ENCODE assay signal across 1 cellular context in the genomic region with DNA sequence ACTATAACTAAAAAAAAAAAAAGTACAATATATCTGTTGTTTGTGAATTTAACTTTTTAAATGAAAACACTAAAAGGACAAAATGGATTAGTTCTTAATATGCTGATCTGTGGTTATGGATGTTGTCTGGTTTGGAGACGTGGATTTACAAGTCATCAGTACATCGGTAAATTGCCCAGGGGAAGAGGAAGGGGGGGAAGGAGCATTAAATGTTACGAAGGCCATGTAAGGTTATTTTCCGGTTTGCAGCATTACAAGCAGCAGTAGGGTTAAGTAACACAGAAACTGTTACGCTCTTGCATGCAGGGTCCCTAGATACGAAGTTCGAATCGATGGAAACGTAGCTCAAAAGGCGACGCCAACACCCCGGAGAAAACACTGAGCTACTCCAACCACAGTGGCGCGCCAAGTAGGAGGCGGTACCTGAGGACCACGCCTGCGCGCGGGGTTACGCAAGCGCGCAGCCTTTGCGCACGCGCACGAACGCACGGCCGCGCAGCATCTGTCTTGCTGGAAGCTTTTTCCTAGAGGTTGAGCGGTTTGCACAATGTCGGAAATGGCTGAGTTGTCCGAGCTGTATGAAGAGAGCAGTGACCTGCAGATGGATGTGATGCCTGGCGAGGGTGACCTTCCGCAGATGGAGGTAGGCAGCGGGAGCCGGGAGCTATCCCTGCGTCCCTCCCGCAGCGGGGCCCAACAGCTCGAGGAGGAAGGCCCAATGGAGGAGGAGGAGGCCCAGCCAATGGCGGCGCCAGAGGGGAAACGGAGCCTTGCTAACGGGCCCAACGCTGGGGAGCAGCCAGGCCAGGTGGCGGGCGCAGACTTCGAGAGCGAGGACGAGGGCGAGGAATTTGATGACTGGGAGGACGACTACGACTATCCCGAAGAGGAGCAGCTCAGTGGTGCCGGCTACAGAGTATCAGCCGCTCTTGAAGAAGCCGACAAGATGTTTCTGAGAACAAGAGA.
TF ChIP-seq lines count a peak whose summit lies in the region.

A gene with protein sequence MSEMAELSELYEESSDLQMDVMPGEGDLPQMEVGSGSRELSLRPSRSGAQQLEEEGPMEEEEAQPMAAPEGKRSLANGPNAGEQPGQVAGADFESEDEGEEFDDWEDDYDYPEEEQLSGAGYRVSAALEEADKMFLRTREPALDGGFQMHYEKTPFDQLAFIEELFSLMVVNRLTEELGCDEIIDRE (plus strand): TSS at position 505 of the 966 bp plus-strand sequence. CDS start 43 bp downstream, at position 548.

TF ChIP-seq in GM12878, 131 proteins besides CTCF, POLR2A, EP300 and RAD21 (continued from another document):
- no peak for TF ChIP-seq FOS (IDR thresholded peaks at IDR 0.05; ENCODE audit: borderline replicate concordance, extremely low read depth, insufficient read length)
- TF ChIP-seq, protein P1, sequence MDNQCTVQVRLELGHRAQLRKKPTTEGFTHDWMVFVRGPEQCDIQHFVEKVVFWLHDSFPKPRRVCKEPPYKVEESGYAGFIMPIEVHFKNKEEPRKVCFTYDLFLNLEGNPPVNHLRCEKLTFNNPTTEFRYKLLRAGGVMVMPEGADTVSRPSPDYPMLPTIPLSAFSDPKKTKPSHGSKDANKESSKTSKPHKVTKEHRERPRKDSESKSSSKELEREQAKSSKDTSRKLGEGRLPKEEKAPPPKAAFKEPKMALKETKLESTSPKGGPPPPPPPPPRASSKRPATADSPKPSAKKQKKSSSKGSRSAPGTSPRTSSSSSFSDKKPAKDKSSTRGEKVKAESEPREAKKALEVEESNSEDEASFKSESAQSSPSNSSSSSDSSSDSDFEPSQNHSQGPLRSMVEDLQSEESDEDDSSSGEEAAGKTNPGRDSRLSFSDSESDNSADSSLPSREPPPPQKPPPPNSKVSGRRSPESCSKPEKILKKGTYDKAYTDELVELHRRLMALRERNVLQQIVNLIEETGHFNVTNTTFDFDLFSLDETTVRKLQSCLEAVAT (IDR thresholded peaks at IDR 0.05) = peak; percentile 25; the same call in 1 of the 2 replicates
- TF ChIP-seq CHD4 (IDR thresholded peaks at IDR 0.05) = no peak
- no peak for TF ChIP-seq MEF2A (IDR thresholded peaks at IDR 0.05; ENCODE audit: insufficient read depth, low read depth, low read length)
- peak; percentile 75; the same call in 1 of the 2 replicates for TF ChIP-seq CREM (IDR thresholded peaks at IDR 0.05; ENCODE audit: low read depth)
- TF ChIP-seq WRNIP1 (IDR thresholded peaks at IDR 0.05; ENCODE audit: borderline replicate concordance, low read depth, low read length) = peak; percentile 62; the same call in 1 of the 2 replicates
- peak; percentile 70 for TF ChIP-seq BACH1 (IDR thresholded peaks at IDR 0.05; ENCODE audit: borderline replicate concordance)
- TF ChIP-seq, protein P2, sequence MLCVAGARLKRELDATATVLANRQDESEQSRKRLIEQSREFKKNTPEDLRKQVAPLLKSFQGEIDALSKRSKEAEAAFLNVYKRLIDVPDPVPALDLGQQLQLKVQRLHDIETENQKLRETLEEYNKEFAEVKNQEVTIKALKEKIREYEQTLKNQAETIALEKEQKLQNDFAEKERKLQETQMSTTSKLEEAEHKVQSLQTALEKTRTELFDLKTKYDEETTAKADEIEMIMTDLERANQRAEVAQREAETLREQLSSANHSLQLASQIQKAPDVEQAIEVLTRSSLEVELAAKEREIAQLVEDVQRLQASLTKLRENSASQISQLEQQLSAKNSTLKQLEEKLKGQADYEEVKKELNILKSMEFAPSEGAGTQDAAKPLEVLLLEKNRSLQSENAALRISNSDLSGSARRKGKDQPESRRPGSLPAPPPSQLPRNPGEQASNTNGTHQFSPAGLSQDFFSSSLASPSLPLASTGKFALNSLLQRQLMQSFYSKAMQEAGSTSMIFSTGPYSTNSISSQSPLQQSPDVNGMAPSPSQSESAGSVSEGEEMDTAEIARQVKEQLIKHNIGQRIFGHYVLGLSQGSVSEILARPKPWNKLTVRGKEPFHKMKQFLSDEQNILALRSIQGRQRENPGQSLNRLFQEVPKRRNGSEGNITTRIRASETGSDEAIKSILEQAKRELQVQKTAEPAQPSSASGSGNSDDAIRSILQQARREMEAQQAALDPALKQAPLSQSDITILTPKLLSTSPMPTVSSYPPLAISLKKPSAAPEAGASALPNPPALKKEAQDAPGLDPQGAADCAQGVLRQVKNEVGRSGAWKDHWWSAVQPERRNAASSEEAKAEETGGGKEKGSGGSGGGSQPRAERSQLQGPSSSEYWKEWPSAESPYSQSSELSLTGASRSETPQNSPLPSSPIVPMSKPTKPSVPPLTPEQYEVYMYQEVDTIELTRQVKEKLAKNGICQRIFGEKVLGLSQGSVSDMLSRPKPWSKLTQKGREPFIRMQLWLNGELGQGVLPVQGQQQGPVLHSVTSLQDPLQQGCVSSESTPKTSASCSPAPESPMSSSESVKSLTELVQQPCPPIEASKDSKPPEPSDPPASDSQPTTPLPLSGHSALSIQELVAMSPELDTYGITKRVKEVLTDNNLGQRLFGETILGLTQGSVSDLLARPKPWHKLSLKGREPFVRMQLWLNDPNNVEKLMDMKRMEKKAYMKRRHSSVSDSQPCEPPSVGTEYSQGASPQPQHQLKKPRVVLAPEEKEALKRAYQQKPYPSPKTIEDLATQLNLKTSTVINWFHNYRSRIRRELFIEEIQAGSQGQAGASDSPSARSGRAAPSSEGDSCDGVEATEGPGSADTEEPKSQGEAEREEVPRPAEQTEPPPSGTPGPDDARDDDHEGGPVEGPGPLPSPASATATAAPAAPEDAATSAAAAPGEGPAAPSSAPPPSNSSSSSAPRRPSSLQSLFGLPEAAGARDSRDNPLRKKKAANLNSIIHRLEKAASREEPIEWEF (IDR thresholded peaks at IDR 0.05; ENCODE audit: insufficient replicate concordance, low read depth, low read length) = no peak
- no peak for TF ChIP-seq GABPA (IDR thresholded peaks at IDR 0.05; ENCODE audit: low read depth)
- TF ChIP-seq SUZ12 (IDR thresholded peaks at IDR 0.05; ENCODE audit: unreplicated experiment) = no peak
- TF ChIP-seq, protein P3, sequence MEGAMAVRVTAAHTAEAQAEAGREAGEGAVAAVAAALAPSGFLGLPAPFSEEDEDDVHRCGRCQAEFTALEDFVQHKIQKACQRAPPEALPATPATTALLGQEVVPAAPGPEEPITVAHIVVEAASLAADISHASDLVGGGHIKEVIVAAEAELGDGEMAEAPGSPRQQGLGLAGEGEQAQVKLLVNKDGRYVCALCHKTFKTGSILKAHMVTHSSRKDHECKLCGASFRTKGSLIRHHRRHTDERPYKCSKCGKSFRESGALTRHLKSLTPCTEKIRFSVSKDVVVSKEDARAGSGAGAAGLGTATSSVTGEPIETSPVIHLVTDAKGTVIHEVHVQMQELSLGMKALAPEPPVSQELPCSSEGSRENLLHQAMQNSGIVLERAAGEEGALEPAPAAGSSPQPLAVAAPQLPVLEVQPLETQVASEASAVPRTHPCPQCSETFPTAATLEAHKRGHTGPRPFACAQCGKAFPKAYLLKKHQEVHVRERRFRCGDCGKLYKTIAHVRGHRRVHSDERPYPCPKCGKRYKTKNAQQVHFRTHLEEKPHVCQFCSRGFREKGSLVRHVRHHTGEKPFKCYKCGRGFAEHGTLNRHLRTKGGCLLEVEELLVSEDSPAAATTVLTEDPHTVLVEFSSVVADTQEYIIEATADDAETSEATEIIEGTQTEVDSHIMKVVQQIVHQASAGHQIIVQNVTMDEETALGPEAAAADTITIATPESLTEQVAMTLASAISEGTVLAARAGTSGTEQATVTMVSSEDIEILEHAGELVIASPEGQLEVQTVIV (IDR thresholded peaks at IDR 0.05; ENCODE audit: borderline replicate concordance, partially characterized antibody) = no peak
- peak; percentile 84 for TF ChIP-seq CREB1 (IDR thresholded peaks at IDR 0.05; ENCODE audit: low read depth)
- no peak for TF ChIP-seq YBX1 (IDR thresholded peaks at IDR 0.05)
- TF ChIP-seq, protein P4, sequence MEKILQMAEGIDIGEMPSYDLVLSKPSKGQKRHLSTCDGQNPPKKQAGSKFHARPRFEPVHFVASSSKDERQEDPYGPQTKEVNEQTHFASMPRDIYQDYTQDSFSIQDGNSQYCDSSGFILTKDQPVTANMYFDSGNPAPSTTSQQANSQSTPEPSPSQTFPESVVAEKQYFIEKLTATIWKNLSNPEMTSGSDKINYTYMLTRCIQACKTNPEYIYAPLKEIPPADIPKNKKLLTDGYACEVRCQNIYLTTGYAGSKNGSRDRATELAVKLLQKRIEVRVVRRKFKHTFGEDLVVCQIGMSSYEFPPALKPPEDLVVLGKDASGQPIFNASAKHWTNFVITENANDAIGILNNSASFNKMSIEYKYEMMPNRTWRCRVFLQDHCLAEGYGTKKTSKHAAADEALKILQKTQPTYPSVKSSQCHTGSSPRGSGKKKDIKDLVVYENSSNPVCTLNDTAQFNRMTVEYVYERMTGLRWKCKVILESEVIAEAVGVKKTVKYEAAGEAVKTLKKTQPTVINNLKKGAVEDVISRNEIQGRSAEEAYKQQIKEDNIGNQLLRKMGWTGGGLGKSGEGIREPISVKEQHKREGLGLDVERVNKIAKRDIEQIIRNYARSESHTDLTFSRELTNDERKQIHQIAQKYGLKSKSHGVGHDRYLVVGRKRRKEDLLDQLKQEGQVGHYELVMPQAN (conservative IDR thresholded peaks at IDR 0.05) = peak; percentile 38; the same call in 1 of the 2 replicates
- TF ChIP-seq IRF4 (IDR thresholded peaks at IDR 0.05; ENCODE audit: low read depth, low read length) = 0 out of 2 replicates have a peak, but pooled peaks have one; percentile 23
- TF ChIP-seq RCOR1 (conservative IDR thresholded peaks at IDR 0.05; ENCODE audit: low read depth, low read length) = peak; percentile 83; the same call in 1 of the 2 replicates
- TF ChIP-seq TCF12 (IDR thresholded peaks at IDR 0.05; ENCODE audit: low read depth, low read length) = no peak
- TF ChIP-seq TARDBP (IDR thresholded peaks at IDR 0.05; ENCODE audit: borderline replicate concordance) = peak; percentile 59; the same call in 1 of the 2 replicates
- 0 out of 2 replicates have a peak, but pooled peaks have one; percentile 22 for TF ChIP-seq SMC3 (IDR thresholded peaks at IDR 0.05; ENCODE audit: borderline replicate concordance, low read length)
- TF ChIP-seq LARP7 (IDR thresholded peaks at IDR 0.05) = peak; percentile 86
- TF ChIP-seq NFXL1 (IDR thresholded peaks at IDR 0.05; ENCODE audit: borderline replicate concordance) = no peak
- TF ChIP-seq, protein P5, sequence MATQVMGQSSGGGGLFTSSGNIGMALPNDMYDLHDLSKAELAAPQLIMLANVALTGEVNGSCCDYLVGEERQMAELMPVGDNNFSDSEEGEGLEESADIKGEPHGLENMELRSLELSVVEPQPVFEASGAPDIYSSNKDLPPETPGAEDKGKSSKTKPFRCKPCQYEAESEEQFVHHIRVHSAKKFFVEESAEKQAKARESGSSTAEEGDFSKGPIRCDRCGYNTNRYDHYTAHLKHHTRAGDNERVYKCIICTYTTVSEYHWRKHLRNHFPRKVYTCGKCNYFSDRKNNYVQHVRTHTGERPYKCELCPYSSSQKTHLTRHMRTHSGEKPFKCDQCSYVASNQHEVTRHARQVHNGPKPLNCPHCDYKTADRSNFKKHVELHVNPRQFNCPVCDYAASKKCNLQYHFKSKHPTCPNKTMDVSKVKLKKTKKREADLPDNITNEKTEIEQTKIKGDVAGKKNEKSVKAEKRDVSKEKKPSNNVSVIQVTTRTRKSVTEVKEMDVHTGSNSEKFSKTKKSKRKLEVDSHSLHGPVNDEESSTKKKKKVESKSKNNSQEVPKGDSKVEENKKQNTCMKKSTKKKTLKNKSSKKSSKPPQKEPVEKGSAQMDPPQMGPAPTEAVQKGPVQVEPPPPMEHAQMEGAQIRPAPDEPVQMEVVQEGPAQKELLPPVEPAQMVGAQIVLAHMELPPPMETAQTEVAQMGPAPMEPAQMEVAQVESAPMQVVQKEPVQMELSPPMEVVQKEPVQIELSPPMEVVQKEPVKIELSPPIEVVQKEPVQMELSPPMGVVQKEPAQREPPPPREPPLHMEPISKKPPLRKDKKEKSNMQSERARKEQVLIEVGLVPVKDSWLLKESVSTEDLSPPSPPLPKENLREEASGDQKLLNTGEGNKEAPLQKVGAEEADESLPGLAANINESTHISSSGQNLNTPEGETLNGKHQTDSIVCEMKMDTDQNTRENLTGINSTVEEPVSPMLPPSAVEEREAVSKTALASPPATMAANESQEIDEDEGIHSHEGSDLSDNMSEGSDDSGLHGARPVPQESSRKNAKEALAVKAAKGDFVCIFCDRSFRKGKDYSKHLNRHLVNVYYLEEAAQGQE (IDR thresholded peaks at IDR 0.05; ENCODE audit: low read depth, low read length) = no peak
- peak; percentile 8 to 50; a peak in 1 of 3 replicates for TF ChIP-seq EGR1 (IDR thresholded peaks at IDR 0.05; ENCODE audit: borderline replicate concordance in 1 of 2, low read depth in 2 of 2, low read length in 2 of 2)
- TF ChIP-seq BMI1 (IDR thresholded peaks at IDR 0.05; ENCODE audit: borderline replicate concordance) = no peak
- TF ChIP-seq RUNX3 (IDR thresholded peaks at IDR 0.05; ENCODE audit: low read length) = peak; percentile 75
